1 cellular context compared by ENCODE assay signal in genomic region chr3:47780727-47781325, GRCh38.
TF ChIP-seq lines count a peak whose summit lies in the region.

No MANE protein-coding gene starts in this region.

TF ChIP-seq in SK-N-SH, 30 proteins besides CTCF, POLR2A, EP300 and RAD21 (continued from another document):
- TF ChIP-seq REST (IDR thresholded peaks at IDR 0.05; ENCODE audit: low read depth, low read length): no peak
- TF ChIP-seq RFX5 (IDR thresholded peaks at IDR 0.05; ENCODE audit: low read length): no peak
- no peak for TF ChIP-seq NFIC (IDR thresholded peaks at IDR 0.05; ENCODE audit: borderline replicate concordance)
- TF ChIP-seq, protein P1, sequence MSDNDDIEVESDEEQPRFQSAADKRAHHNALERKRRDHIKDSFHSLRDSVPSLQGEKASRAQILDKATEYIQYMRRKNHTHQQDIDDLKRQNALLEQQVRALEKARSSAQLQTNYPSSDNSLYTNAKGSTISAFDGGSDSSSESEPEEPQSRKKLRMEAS (IDR thresholded peaks at IDR 0.05; ENCODE audit: low read depth): no peak
- TF ChIP-seq CHD2 (IDR thresholded peaks at IDR 0.05; ENCODE audit: low read length, partially characterized antibody): no peak
- TF ChIP-seq FOXM1 (IDR thresholded peaks at IDR 0.05; ENCODE audit: low read depth): no peak
- no peak for TF ChIP-seq IRF3 (IDR thresholded peaks at IDR 0.05; ENCODE audit: low read depth, low read length)
- no peak for TF ChIP-seq SMC3 (IDR thresholded peaks at IDR 0.05; ENCODE audit: low read depth, low read length)
- TF ChIP-seq FOSL2 (IDR thresholded peaks at IDR 0.05; ENCODE audit: borderline replicate concordance, low read depth): no peak
